Comparison of ENCODE assay signal across 11 cellular contexts in the genomic region with DNA sequence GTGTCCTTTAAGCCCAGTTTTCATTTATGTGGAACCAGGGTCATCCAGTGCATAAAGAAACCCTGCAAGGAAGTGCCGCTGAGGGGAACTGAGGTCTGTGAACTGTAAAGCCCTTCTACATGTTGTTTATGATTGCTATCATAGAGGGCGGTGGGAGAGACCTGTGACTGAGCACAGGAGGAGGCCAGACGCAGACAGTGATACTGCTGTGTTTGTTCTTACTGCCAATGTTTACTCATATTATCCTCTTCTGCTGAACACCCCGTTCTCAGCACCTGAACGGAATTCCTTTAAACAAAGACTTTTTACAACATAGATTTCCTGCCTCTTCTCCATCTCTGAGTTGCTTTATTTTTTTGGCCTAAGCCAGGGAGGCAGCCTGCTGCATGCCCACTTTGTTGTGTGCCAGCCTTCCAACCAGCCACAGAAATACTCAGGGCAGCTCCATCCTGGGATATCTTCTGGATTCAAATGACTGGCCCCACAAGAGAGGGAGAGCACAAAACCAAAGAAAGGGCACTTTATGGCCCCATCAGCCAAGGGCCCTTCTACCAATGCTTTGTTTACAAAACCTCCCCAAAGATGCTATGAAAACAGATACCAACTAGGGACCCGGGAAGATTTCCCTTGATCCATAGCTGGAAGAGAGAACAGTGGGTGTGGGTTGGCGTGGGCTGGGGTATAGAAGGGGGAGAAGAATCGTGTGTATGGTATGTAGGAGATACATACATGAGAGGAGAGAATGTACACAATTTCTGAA. TPM values are rescaled to one million over a fixed set of nuclear protein-coding genes. Genes with fewer than 3 reads are reported as not detected.
A peak's percentile ranks its signal among the peaks of the same experiment; 100 is the strongest.
DNase-seq lines count a peak whose midpoint lies in the region; TF ChIP-seq lines count a peak whose summit lies in the region.
"Had no signal": no experiment of that assay in that cellular context is flagged by ENCODE, and none has a peak within 500 bp of the region (broad histone marks: within the 10 kb centered on the region; RNA-seq: fewer than 3 reads in every experiment).

No MANE protein-coding gene starts in this region.

- peak overlapping the region in 1 of 4 donors; percentile 71 for H3K4me3 ChIP-seq in esophagus muscularis mucosa
- H3K4me3 ChIP-seq in rectal smooth muscle tissue (ENCODE audit: low read length) = no peak overlapping the region

- intact Hi-C loops in Calu3 (cut with micrococcal nuclease; ENCODE audit: unreplicated experiment) (loop anchor here (5.0 to 10.0 kb wide), 2 partner anchors 164 to 588 kb away; no protein-coding TSS in a partner anchor), esophagus muscularis mucosa (cut with DNase I) (loop anchor here (5.0 to 10.0 kb wide), 3 partner anchors 164 to 588 kb away; no protein-coding TSS in a partner anchor)

- H3K27me3 Mint-ChIP-seq in Calu3 (ENCODE audit: unreplicated experiment) = peaks cover 8% of the 10 kb centered on the region

- peak overlapping the region; percentile 66 to 89 (median 78) for H3K27ac ChIP-seq in esophagus muscularis mucosa (replicated peaks in 1 of 4)
- H3K27ac ChIP-seq in rectal smooth muscle tissue (ENCODE audit: low read depth, low read length) = peak overlapping the region; percentile 88

- H3K27me3 ChIP-seq in esophagus muscularis mucosa (no peaks in the 10 kb centered on the region), rectal smooth muscle tissue (ENCODE audit: control insufficient read depth, insufficient read depth, low read length) (no peaks in the 10 kb centered on the region)

- no peaks in the 10 kb centered on the region for H3K9me3 ChIP-seq in esophagus muscularis mucosa

- no peak for TF ChIP-seq CTCF in Calu3 (IDR thresholded peaks at IDR 0.05; ENCODE audit: unreplicated experiment)
- no peak for TF ChIP-seq CTCF in esophagus muscularis mucosa (IDR thresholded peaks at IDR 0.05)

- H3K4me3 Mint-ChIP-seq in Calu3 (ENCODE audit: low read depth, unreplicated experiment) = peak overlapping the region; percentile 96

- 64% methylated on average over 8 of the region's 8 CpGs for WGBS in esophagus muscularis mucosa

- no peaks in the 10 kb centered on the region for H3K9me3 Mint-ChIP-seq in Calu3 (ENCODE audit: low read depth, unreplicated experiment)
- H3K9me3 Mint-ChIP-seq: H9 had no signal

- H3K36me3 Mint-ChIP-seq in Calu3 (ENCODE audit: insufficient read depth, unreplicated experiment) = peaks cover 26% of the 10 kb centered on the region

- H3K4me1 Mint-ChIP-seq in Calu3 (ENCODE audit: low read depth, unreplicated experiment) = peaks cover 22% of the 10 kb centered on the region

- DNase-seq in Calu3 (no peak), NCI-H2029 treated with DMSO at 0.1 percent for 48 hours (lab: John Stamatoyannopoulos, UW) (peak; percentile 10), esophagus muscularis mucosa (ENCODE audit: extremely low spot score) (peak; percentile 80), retina (no peak), SKM-1 treated with dmso at 0.1 percent for 144 hours (lab: John Stamatoyannopoulos, UW; ENCODE audit: unreplicated experiment) (no peak)
- no peak for DNase-seq in stimulated activated CD4-positive, alpha-beta T cell treated with anti-CD3 and anti-CD28 coated beads, Interleukin-1b, Interleukin-23, amount 100 ng/mL, for 48 hours
- DNase-seq: activated CD4-positive, alpha-beta T cell treated with anti-CD3 and anti-CD28 coated beads for 1 hour; activated gamma-delta T cell treated with Interleukin-2 at 50 U/mL for 16 hours; NCI-H2081 had no signal

- TF ChIP-seq POLR2A in esophagus muscularis mucosa (IDR thresholded peaks at IDR 0.05; ENCODE audit: low read depth) = no peak

- CTCF ChIA-PET in Calu3 (lab: Charles Lee) = interaction anchor here (0.6 kb wide), 1 partner anchor 409 kb away, joined by 7 read pairs; no protein-coding TSS in a partner anchor

- no peak overlapping the region for H3K9ac ChIP-seq in rectal smooth muscle tissue (ENCODE audit: low read length)

- H3K36me3 ChIP-seq in esophagus muscularis mucosa (no peaks in the 10 kb centered on the region), rectal smooth muscle tissue (ENCODE audit: control insufficient read depth, insufficient read depth, low read length) (no peaks in the 10 kb centered on the region)

- no peak overlapping the region for H3K27ac Mint-ChIP-seq in Calu3 (ENCODE audit: unreplicated experiment)
- H3K27ac Mint-ChIP-seq: H9 had no signal

- no TSS peak for BruUV-seq in Calu3 (replicated peaks; lab: Mats Ljungman, UMichigan)

- TF ChIP-seq EP300 in esophagus muscularis mucosa (IDR thresholded peaks at IDR 0.05) = peak; percentile 12

- H3K4me1 ChIP-seq in esophagus muscularis mucosa (peaks cover 22 to 55% (median 54%) of the 10 kb centered on the region in 4 donors), rectal smooth muscle tissue (ENCODE audit: control insufficient read depth, insufficient read depth, low read length) (peaks cover 15% of the 10 kb centered on the region)

RNA-seq across cellular contexts. Expression of a gene that starts 1.1 kb away (rescaled TPM):
- total RNA-seq in Calu3 (2022) = 9.2 and 9.9 TPM in 2 replicates
- total RNA-seq in esophagus muscularis mucosa = 10 to 100 TPM; 29.1 to 67.0 (median 49.3) TPM

Comparison
In these comparisons a context has a peak if more than half of its experiments do, and no peak if none do; other contexts are left out.
1. DNase-seq: peak in NCI-H2029 treated with DMSO at 0.1 percent for 48 hours (single experiment) and esophagus muscularis mucosa (single experiment); none in Calu3 (single experiment), retina (single experiment), stimulated activated CD4-positive, alpha-beta T cell treated with anti-CD3 and anti-CD28 coated beads, Interleukin-1b, Interleukin-23, amount 100 ng/mL, for 48 hours (single experiment) and SKM-1 treated with dmso at 0.1 percent for 144 hours (single experiment).